In the genomic region with DNA sequence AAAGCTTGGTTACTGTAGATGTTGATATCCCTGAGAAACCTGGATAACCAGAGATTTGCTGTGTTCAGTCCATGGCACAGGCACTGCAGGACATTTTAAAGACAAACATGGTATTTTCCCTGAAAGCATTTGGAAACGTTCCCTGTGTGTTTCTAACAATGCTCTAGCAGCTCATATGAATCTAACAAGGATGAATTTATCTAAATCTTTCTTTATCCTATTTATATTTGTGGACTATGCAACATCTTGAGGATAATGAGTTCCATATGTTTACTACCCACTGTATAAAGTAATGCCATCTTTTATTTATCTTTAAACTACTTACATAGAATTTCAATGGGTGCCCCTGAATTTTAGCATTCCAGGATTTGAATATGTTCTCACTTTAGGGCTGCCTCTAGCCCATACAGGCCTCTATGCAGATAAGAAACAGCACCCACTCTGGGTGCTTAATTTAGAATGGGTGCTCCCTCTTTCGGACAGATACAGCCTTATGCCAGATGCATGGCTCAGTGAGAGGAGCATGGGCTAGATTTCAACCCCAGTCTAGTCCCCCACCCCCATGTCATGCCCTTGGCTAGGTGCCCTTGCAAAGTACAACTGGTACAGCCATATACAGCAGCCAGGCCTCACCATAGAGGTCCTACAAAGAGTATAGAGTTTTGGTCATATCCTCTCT, we compare ENCODE assay signal across 16 cellular contexts.
"Had no signal": no experiment of that assay in that cellular context is flagged by ENCODE, and none has a peak within 500 bp of the region (broad histone marks: within the 10 kb centered on the region; RNA-seq: fewer than 3 reads in every experiment).

No MANE protein-coding gene starts in this region.

- DNase-seq: activated CD4-positive, alpha-beta T cell treated with anti-CD3 and anti-CD28 coated beads, Interleukin-2, amount 10 ng/mL, durations not matched to agents 7 days and 5 days; activated CD4-positive, CD25-positive, alpha-beta regulatory T cell; activated CD8-positive, alpha-beta memory T cell treated with anti-CD3 and anti-CD28 coated beads for 24 hours; activated naive CD4-positive, alpha-beta T cell treated with anti-CD3 and anti-CD28 coated beads, Interleukin-2, amount 10 ng/mL, durations not matched to agents 7 days and 5 days; body of pancreas; kidney glomerular epithelial cell; lower lobe of right lung; pancreas; stimulated activated CD4-positive, alpha-beta T cell treated with anti-CD3 and anti-CD28 coated beads, Interleukin-15, amount 100 ng/mL, for 24 hours; stimulated activated CD4-positive, alpha-beta T cell treated with anti-CD3 and anti-CD28 coated beads, Interleukin-4, amount 100 ng/mL, for 4 hours; T-helper 2 cell had no signal

- H3K4me2 ChIP-seq: neural progenitor cell had no signal

- H3K4me3 Mint-ChIP-seq: activated CD4-positive, alpha-beta T cell treated with anti-CD3 and anti-CD28 coated beads, Interleukin-2, amount 10 ng/mL, durations not matched to agents 7 days and 5 days; activated naive CD4-positive, alpha-beta T cell treated with anti-CD3 and anti-CD28 coated beads, Interleukin-2, amount 10 ng/mL, durations not matched to agents 7 days and 5 days; activated T-helper 17 cell treated with anti-CD3 and anti-CD28 coated beads, Interleukin-2, amount 50 U/mL, for 72 hours; mesothelial cell of epicardium; neural progenitor cell had no signal

- ATAC-seq: activated T-helper 17 cell treated with anti-CD3 and anti-CD28 coated beads, Interleukin-2, amount 50 U/mL, for 72 hours; body of pancreas; esophagus mucosa; gastroesophageal sphincter; lower lobe of right lung; pancreas had no signal

- H3K9ac ChIP-seq: neural progenitor cell had no signal

- H3K4me1 ChIP-seq: body of pancreas, lower lobe of right lung, neural progenitor cell, pancreas had no signal

- H3K27ac Mint-ChIP-seq: activated CD4-positive, alpha-beta T cell treated with anti-CD3 and anti-CD28 coated beads, Interleukin-2, amount 10 ng/mL, durations not matched to agents 7 days and 5 days; activated naive CD4-positive, alpha-beta T cell treated with anti-CD3 and anti-CD28 coated beads, Interleukin-2, amount 10 ng/mL, durations not matched to agents 7 days and 5 days; activated T-helper 17 cell treated with anti-CD3 and anti-CD28 coated beads, Interleukin-2, amount 50 U/mL, for 72 hours; mesothelial cell of epicardium; neural progenitor cell had no signal

- H3K36me3 ChIP-seq: gastroesophageal sphincter, lower lobe of right lung, neural progenitor cell, pancreas had no signal

- H2AFZ ChIP-seq: neural progenitor cell had no signal

- H3K27me3 ChIP-seq: body of pancreas, gastroesophageal sphincter, neural progenitor cell, pancreas had no signal

- FAIRE-seq: pancreas had no signal

- H3K9me3 Mint-ChIP-seq: activated naive CD4-positive, alpha-beta T cell treated with anti-CD3 and anti-CD28 coated beads, Interleukin-2, amount 10 ng/mL, durations not matched to agents 7 days and 5 days; activated T-helper 17 cell treated with anti-CD3 and anti-CD28 coated beads, Interleukin-2, amount 50 U/mL, for 72 hours; mesothelial cell of epicardium; neural progenitor cell had no signal

- H3K27ac ChIP-seq: body of pancreas, gastroesophageal sphincter, lower lobe of right lung, neural progenitor cell, pancreas had no signal

- H3K36me3 Mint-ChIP-seq: activated naive CD4-positive, alpha-beta T cell treated with anti-CD3 and anti-CD28 coated beads, Interleukin-2, amount 10 ng/mL, durations not matched to agents 7 days and 5 days; mesothelial cell of epicardium; neural progenitor cell had no signal

- H3K4me3 ChIP-seq: body of pancreas, gastroesophageal sphincter, lower lobe of right lung, neural progenitor cell, pancreas had no signal

- H3K9me3 ChIP-seq: body of pancreas, gastroesophageal sphincter, lower lobe of right lung, pancreas had no signal

- H3K4me1 Mint-ChIP-seq: activated CD4-positive, alpha-beta T cell treated with anti-CD3 and anti-CD28 coated beads, Interleukin-2, amount 10 ng/mL, durations not matched to agents 7 days and 5 days; activated naive CD4-positive, alpha-beta T cell treated with anti-CD3 and anti-CD28 coated beads, Interleukin-2, amount 10 ng/mL, durations not matched to agents 7 days and 5 days; neural progenitor cell had no signal

- H3K27me3 Mint-ChIP-seq: activated CD4-positive, alpha-beta T cell treated with anti-CD3 and anti-CD28 coated beads, Interleukin-2, amount 10 ng/mL, durations not matched to agents 7 days and 5 days; activated naive CD4-positive, alpha-beta T cell treated with anti-CD3 and anti-CD28 coated beads, Interleukin-2, amount 10 ng/mL, durations not matched to agents 7 days and 5 days; activated T-helper 17 cell treated with anti-CD3 and anti-CD28 coated beads, Interleukin-2, amount 50 U/mL, for 72 hours had no signal
